1 cellular context compared by ENCODE assay signal in genomic region chr4:38600575-38600974, GRCh38.
TF ChIP-seq lines count a peak whose summit lies in the region.

No MANE protein-coding gene starts in this region.

TF ChIP-seq in IMR-90, 13 proteins besides CTCF, POLR2A, EP300 and RAD21:
- TF ChIP-seq MXI1 (IDR thresholded peaks at IDR 0.05; ENCODE audit: borderline replicate concordance, low read depth, low read length) (no peak), NFE2L2 (IDR thresholded peaks at IDR 0.05; ENCODE audit: low read depth, low read length) (no peak), ELK1 (IDR thresholded peaks at IDR 0.05; ENCODE audit: borderline replicate concordance, low read depth, low read length) (no peak)
